ENCODE assay signal across 8 cellular contexts in genomic region chr15:65305144-65305758, GRCh38. TPM values are rescaled to one million over a fixed set of nuclear protein-coding genes. Genes with fewer than 3 reads are reported as not detected.
A peak's percentile ranks its signal among the peaks of the same experiment; 100 is the strongest.
DNase-seq lines count a peak whose midpoint lies in the region; ATAC-seq and TF ChIP-seq lines count a peak whose summit lies in the region.

No MANE protein-coding gene starts in this region.

- H3K9ac ChIP-seq in rectal smooth muscle tissue (ENCODE audit: low read length): peak overlapping the region; percentile 13

- TF ChIP-seq CTCF in RWPE2 (IDR thresholded peaks at IDR 0.05; ENCODE audit: poor library complexity, severe bottlenecking): no peak
- no peak for TF ChIP-seq CTCF in esophagus muscularis mucosa (IDR thresholded peaks at IDR 0.05)

- H3K4me1 ChIP-seq in RWPE2 (ENCODE audit: insufficient read depth, poor library complexity, severe bottlenecking) (peaks cover 5% of the 10 kb centered on the region), esophagus muscularis mucosa (peaks cover 5 to 19% (median 18%) of the 10 kb centered on the region in 4 donors), rectal smooth muscle tissue (ENCODE audit: control insufficient read depth, insufficient read depth, low read length) (peaks cover 4% of the 10 kb centered on the region)

- TF ChIP-seq POLR2A in esophagus muscularis mucosa (IDR thresholded peaks at IDR 0.05; ENCODE audit: low read depth): no peak

- DNase-seq in NCI-H2196 (lab: John Stamatoyannopoulos, UW; ENCODE audit: unreplicated experiment) (peak; percentile 39), NCI-H2196 treated with DMSO at 0.1 percent for 48 hours (lab: John Stamatoyannopoulos, UW; ENCODE audit: unreplicated experiment) (no peak), RWPE2 (ENCODE audit: low spot score) (no peak), esophagus muscularis mucosa (ENCODE audit: extremely low spot score) (no peak), GF-D8 (lab: John Stamatoyannopoulos, UW) (no peak), NCI-H1048 (lab: John Stamatoyannopoulos, UW) (no peak), NCI-H524 (lab: John Stamatoyannopoulos, UW) (no peak)

- ATAC-seq in RWPE2 (ENCODE audit: low read depth): peak; percentile 57

- H3K27me3 ChIP-seq in RWPE2 (ENCODE audit: insufficient read depth, poor library complexity, severe bottlenecking): no peaks in the 10 kb centered on the region
- H3K27me3 ChIP-seq in esophagus muscularis mucosa: no peaks in the 10 kb centered on the region
- H3K27me3 ChIP-seq in rectal smooth muscle tissue (ENCODE audit: control insufficient read depth, insufficient read depth, low read length): no peaks in the 10 kb centered on the region

- H3K36me3 ChIP-seq in RWPE2 (ENCODE audit: low read depth) (no peaks in the 10 kb centered on the region), esophagus muscularis mucosa (no peaks in the 10 kb centered on the region), rectal smooth muscle tissue (ENCODE audit: control insufficient read depth, insufficient read depth, low read length) (no peaks in the 10 kb centered on the region)

- H3K9me3 ChIP-seq in RWPE2 (ENCODE audit: severe bottlenecking): no peaks in the 10 kb centered on the region
- H3K9me3 ChIP-seq in esophagus muscularis mucosa: no peaks in the 10 kb centered on the region

- intact Hi-C loops in esophagus muscularis mucosa (cut with DNase I): no loop called here

- peak overlapping the region; percentile 34 for H3K4me3 ChIP-seq in RWPE2 (ENCODE audit: severe bottlenecking)
- H3K4me3 ChIP-seq in esophagus muscularis mucosa: peak overlapping the region; percentile 51 to 66 (median 60)
- peak overlapping the region; percentile 35 for H3K4me3 ChIP-seq in rectal smooth muscle tissue (ENCODE audit: low read length)

- TF ChIP-seq EP300 in esophagus muscularis mucosa (IDR thresholded peaks at IDR 0.05): no peak

- 72% methylated on average over 11 of the region's 14 CpGs for WGBS in esophagus muscularis mucosa

- peak overlapping the region; percentile 66 for H3K27ac ChIP-seq in RWPE2 (ENCODE audit: poor library complexity, severe bottlenecking)
- H3K27ac ChIP-seq in esophagus muscularis mucosa (replicated peaks in 1 of 4): peak overlapping the region; percentile 86 to 92 (median 89)
- peak overlapping the region; percentile 89 for H3K27ac ChIP-seq in rectal smooth muscle tissue (ENCODE audit: low read depth, low read length)

RNA-seq across cellular contexts. Expression of gene RNU5B-1, which starts 0.8 kb away (rescaled TPM):
- not detected for total RNA-seq in esophagus muscularis mucosa

RNA-seq across cellular contexts. Expression of gene RNU5A-1, which starts 9.4 kb away (rescaled TPM):
- total RNA-seq in esophagus muscularis mucosa: not detected

RNA-seq across cellular contexts. Expression of gene PARP16, which starts 18.6 kb away (rescaled TPM):
- 10 to 100 TPM; 11.2 to 19.0 (median 14.6) TPM for total RNA-seq in esophagus muscularis mucosa
